ENCODE assay signal across 8 cellular contexts in genomic region chr1:114757455-114758250, GRCh38. TPM values are rescaled to one million over a fixed set of nuclear protein-coding genes. Genes with fewer than 3 reads are reported as not detected.
DNase-seq lines count a peak whose midpoint lies in the region; ATAC-seq, FAIRE-seq and TF ChIP-seq lines count a peak whose summit lies in the region.

TSS of gene CSDE1 (minus strand) at chr1:114757984. CDS start at chr1:114739890, 18,094 bp downstream.

- H3K36me3 Mint-ChIP-seq in activated T-cell treated with anti-CD3 and anti-CD28 coated beads, Interleukin-2, amount 50 U/mL, for 72 hours (ENCODE audit: insufficient read depth in 2 of 2): peaks cover 7% of the 10 kb centered on the region in 2 donors

- peak within 1 kb of the TSS; percentile 89 for H3K27ac ChIP-seq in DOHH2 (ENCODE audit: low read depth, low read length)
- H3K27ac ChIP-seq in Karpas-422 (ENCODE audit: low read length): peak within 1 kb of the TSS; percentile 88
- peak within 1 kb of the TSS; percentile 100 for H3K27ac ChIP-seq in muscle layer of duodenum (ENCODE audit: low read length)

- peaks cover 0 to 2% of the 10 kb centered on the region in 2 donors for H3K9me3 Mint-ChIP-seq in activated T-cell treated with anti-CD3 and anti-CD28 coated beads, Interleukin-2, amount 50 U/mL, for 72 hours

- peak; percentile 86 for FAIRE-seq in RCC 7860 (lab: Jason Lieb, UNC)

- DNase-seq in Karpas-422: peak; percentile 99
- peak; percentile 95 for DNase-seq in RCC 7860 (ENCODE audit: low spot score)
- DNase-seq in activated T-cell treated with anti-CD3 and anti-CD28 coated beads, Interleukin-2, amount 50 U/mL, for 72 hours: peak; percentile 96 to 97
- peak; percentile 94 to 96 for DNase-seq in stimulated activated CD8-positive, alpha-beta memory T cell treated with anti-CD3 and anti-CD28 coated beads, Interleukin-7, amount 100 ng/mL, for 4 hours (ENCODE audit: low read depth in 2 of 2)

- peak within 1 kb of the TSS; percentile 98 for H3K27ac Mint-ChIP-seq in activated T-cell treated with anti-CD3 and anti-CD28 coated beads, Interleukin-2, amount 50 U/mL, for 72 hours

- no peaks in the 10 kb centered on the region for H3K27me3 Mint-ChIP-seq in activated T-cell treated with anti-CD3 and anti-CD28 coated beads, Interleukin-2, amount 50 U/mL, for 72 hours (ENCODE audit: low read depth)

- H3K27me3 ChIP-seq in DOHH2 (ENCODE audit: control insufficient read depth, low read length) (no peaks in the 10 kb centered on the region), Karpas-422 (ENCODE audit: low read length) (no peaks in the 10 kb centered on the region), muscle layer of duodenum (ENCODE audit: low read depth, low read length) (no peaks in the 10 kb centered on the region)

- no peaks in the 10 kb centered on the region; the same call in 1 of the 2 replicates for H3F3A ChIP-seq in DOHH2 (ENCODE audit: control insufficient read depth, insufficient read depth)

- ATAC-seq in GM21825 (IDR thresholded peaks at IDR 0.05; ENCODE audit: unreplicated experiment): peak; percentile 80
- ATAC-seq in activated T-cell treated with anti-CD3 and anti-CD28 coated beads, Interleukin-2, amount 50 U/mL, for 72 hours (replicated peaks in 1 of 2): peak; percentile 83 to 86
- ATAC-seq in esophagus mucosa: peak; percentile 95

- H3K4me2 ChIP-seq in DOHH2 (ENCODE audit: low read length) (peak within 1 kb of the TSS; percentile 78), Karpas-422 (ENCODE audit: low read depth, low read length, poor library complexity, severe bottlenecking) (peak within 1 kb of the TSS; percentile 84)

- H3K9me3 ChIP-seq in DOHH2 (ENCODE audit: control insufficient read depth, insufficient read depth, low read length): no peaks in the 10 kb centered on the region
- H3K9me3 ChIP-seq in Karpas-422 (ENCODE audit: low read length): peaks cover 3% of the 10 kb centered on the region; the same call in 1 of the 2 replicates
- no peaks in the 10 kb centered on the region for H3K9me3 ChIP-seq in muscle layer of duodenum (ENCODE audit: control insufficient read depth in 1 of 2, low read length in 2 of 2)

- H3K4me1 Mint-ChIP-seq in activated T-cell treated with anti-CD3 and anti-CD28 coated beads, Interleukin-2, amount 50 U/mL, for 72 hours (ENCODE audit: low read depth): peaks cover 54% of the 10 kb centered on the region

- peaks cover 36% of the 10 kb centered on the region for H4K20me1 ChIP-seq in DOHH2 (ENCODE audit: control insufficient read depth, insufficient read depth, low read depth, low read length)
- peaks cover 44% of the 10 kb centered on the region for H4K20me1 ChIP-seq in Karpas-422 (ENCODE audit: insufficient read depth, low read depth, low read length)

- H3K4me3 Mint-ChIP-seq in activated T-cell treated with anti-CD3 and anti-CD28 coated beads, Interleukin-2, amount 50 U/mL, for 72 hours: peak within 1 kb of the TSS; percentile 98 to 99

- TF ChIP-seq CTCF in DOHH2 (IDR thresholded peaks at IDR 0.05; ENCODE audit: low read depth, low read length, poor library complexity, severe bottlenecking): peak; percentile 40

- peak within 1 kb of the TSS; percentile 100 for H3K9ac ChIP-seq in Karpas-422 (ENCODE audit: low read length)

- peaks cover 49% of the 10 kb centered on the region for H3K36me3 ChIP-seq in DOHH2 (ENCODE audit: control insufficient read depth, low read length)
- H3K36me3 ChIP-seq in Karpas-422 (ENCODE audit: insufficient read depth, low read length): peaks cover 13% of the 10 kb centered on the region; the same call in 1 of the 2 replicates
- peaks cover 0 to 19% of the 10 kb centered on the region in 2 donors for H3K36me3 ChIP-seq in muscle layer of duodenum (ENCODE audit: control insufficient read depth in 1 of 2, insufficient read depth in 2 of 2, low read length in 2 of 2)

- H2AFZ ChIP-seq in Karpas-422 (ENCODE audit: low read length): peak within 1 kb of the TSS; percentile 86

- H3K79me2 ChIP-seq in DOHH2 (ENCODE audit: control insufficient read depth, low read length) (peaks cover 52% of the 10 kb centered on the region), Karpas-422 (ENCODE audit: low read length) (peaks cover 51% of the 10 kb centered on the region)

- H3K9me2 ChIP-seq in DOHH2 (replicated peaks; ENCODE audit: control insufficient read depth, low read length) (no peaks in the 10 kb centered on the region), Karpas-422 (replicated peaks; ENCODE audit: insufficient read depth, low read length) (no peaks in the 10 kb centered on the region)

- peak within 1 kb of the TSS; percentile 99 for H3K4me3 ChIP-seq in DOHH2 (ENCODE audit: low read length)
- H3K4me3 ChIP-seq in Karpas-422 (ENCODE audit: low read length): peak within 1 kb of the TSS; percentile 99
- peak within 1 kb of the TSS; percentile 96 to 97 for H3K4me3 ChIP-seq in muscle layer of duodenum (ENCODE audit: low read depth in 1 of 2, low read length in 2 of 2)

- peaks cover 47% of the 10 kb centered on the region for H3K4me1 ChIP-seq in DOHH2 (ENCODE audit: control insufficient read depth, low read length)
- H3K4me1 ChIP-seq in Karpas-422 (ENCODE audit: low read length): peaks cover 43% of the 10 kb centered on the region
- H3K4me1 ChIP-seq in muscle layer of duodenum (ENCODE audit: control insufficient read depth in 1 of 2, insufficient read depth in 2 of 2, low read length in 2 of 2): peaks cover 10 to 42% of the 10 kb centered on the region in 2 donors

RNA-seq across cellular contexts. Expression of gene CSDE1, which starts in this region (rescaled TPM):
- 310 and 375 TPM in 2 replicates for total RNA-seq in Karpas-422 (2014; rRNA removed; shearing (Covaris generic); ENCODE audit: low replicate concordance)
- total RNA-seq in activated T-cell treated with anti-CD3 and anti-CD28 coated beads, Interleukin-2, amount 50 U/mL, for 72 hours: 100 to 1,000 TPM; 478 to 479 TPM
- total RNA-seq in esophagus mucosa: 414 TPM

Comparison
In these comparisons a context has a peak if more than half of its experiments do, and no peak if none do; other contexts are left out.
1. Peak in every context shown above with its lines: DNase-seq, ATAC-seq, H3K4me3 ChIP-seq and H3K27ac ChIP-seq.